8 cellular contexts compared by ENCODE assay signal in the genomic region with DNA sequence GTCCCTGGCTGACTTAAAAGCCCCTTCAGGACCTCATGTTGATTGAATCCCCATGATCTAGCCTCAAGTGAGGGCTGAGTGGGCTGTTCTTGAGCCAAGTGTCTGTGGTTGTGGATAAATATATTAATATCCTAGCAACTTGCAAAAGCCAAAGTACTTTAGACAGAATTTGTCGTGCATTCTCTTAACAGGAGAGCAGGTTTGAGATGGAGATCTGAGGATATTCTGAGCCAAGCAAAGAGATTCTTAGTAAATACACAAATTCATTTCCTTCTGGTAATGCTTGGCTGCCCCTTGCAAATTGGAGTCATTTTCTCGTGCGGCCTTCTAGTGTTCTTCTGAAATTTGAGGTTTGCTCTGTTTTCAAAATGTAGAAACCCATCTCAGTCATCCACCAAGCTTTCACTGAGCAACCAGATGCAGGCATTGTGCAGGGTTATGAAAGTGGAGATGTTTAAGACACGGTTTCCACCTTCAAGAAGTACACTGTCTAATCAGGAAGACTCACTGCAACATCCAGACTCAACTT.
DNase-seq lines count a peak whose midpoint lies in the region; ATAC-seq and TF ChIP-seq lines count a peak whose summit lies in the region.

No MANE protein-coding gene starts in this region.

- BruUV-seq in PC-9 (replicated peaks; lab: Mats Ljungman, UMichigan) = no TSS peak

- no peak overlapping the region for H3K4me2 ChIP-seq in PC-9

- 69 to 84% (median 77%) methylated on average over 4 of the region's 4 CpGs for WGBS in stomach, 5 donors

- H4K20me1 ChIP-seq in PC-9 (ENCODE audit: insufficient read depth) = no peaks in the 10 kb centered on the region

- no peaks in the 10 kb centered on the region for H3K9me2 ChIP-seq in PC-9 (ENCODE audit: insufficient read depth)

- POLR2A ChIA-PET in PC-9 (lab: Charles Lee; ENCODE audit: unreplicated experiment) = no interaction called here

- TF ChIP-seq CTCF in PC-9 (conservative IDR thresholded peaks at IDR 0.05) (no peak), stomach (IDR thresholded peaks at IDR 0.05) (no peak)

- TF ChIP-seq EP300 in stomach (IDR thresholded peaks at IDR 0.05) = no peak

- H3K27ac ChIP-seq in PC-9 (no peak overlapping the region), stomach (no peak overlapping the region)

- DNase-seq in GM04504 (ENCODE audit: low read depth) = peak; percentile 70
- peak; percentile 65 for DNase-seq in glomerular visceral epithelial cell (ENCODE audit: extremely low spot score)
- no peak for DNase-seq in PC-9
- no peak for DNase-seq in stomach
- no peak for DNase-seq in left lobe of liver (ENCODE audit: low spot score)
- no peak for DNase-seq in GOT3 (lab: John Stamatoyannopoulos, UW)

- H3F3A ChIP-seq in PC-9 (ENCODE audit: insufficient read depth, low read depth) = peaks cover 20% of the 10 kb centered on the region

- no peak overlapping the region for H2AFZ ChIP-seq in PC-9

- no peak for TF ChIP-seq POLR2A in stomach (IDR thresholded peaks at IDR 0.05)

- no peaks in the 10 kb centered on the region for H3K79me2 ChIP-seq in PC-9 (ENCODE audit: low read depth)

- ATAC-seq in GM19467 (IDR thresholded peaks at IDR 0.05; ENCODE audit: unreplicated experiment) = peak; percentile 91
- ATAC-seq in HG03378 (IDR thresholded peaks at IDR 0.05; ENCODE audit: unreplicated experiment) = peak; percentile 78
- no peak for ATAC-seq in left lobe of liver

- CTCF ChIA-PET in PC-9 (lab: Charles Lee) = no interaction called here

- peaks cover 46% of the 10 kb centered on the region for H3K4me1 ChIP-seq in PC-9 (replicated peaks; ENCODE audit: insufficient read depth)
- H3K4me1 ChIP-seq in stomach = peaks cover 0 to 5% (median 0%) of the 10 kb centered on the region in 4 donors

- H3K9me3 ChIP-seq in PC-9 (ENCODE audit: insufficient read depth, low read depth) (no peaks in the 10 kb centered on the region), stomach (no peaks in the 10 kb centered on the region)

- H3K36me3 ChIP-seq in PC-9 (ENCODE audit: low read depth) (no peaks in the 10 kb centered on the region), stomach (no peaks in the 10 kb centered on the region)

- H3K4me3 ChIP-seq in PC-9 (no peak overlapping the region), stomach (no peak overlapping the region)

- no peaks in the 10 kb centered on the region for H3K27me3 ChIP-seq in PC-9 (ENCODE audit: insufficient read depth, low read depth)
- no peaks in the 10 kb centered on the region for H3K27me3 ChIP-seq in stomach

- intact Hi-C loops in PC-9 (cut with micrococcal nuclease; ENCODE audit: unreplicated experiment) = loop anchor here (5.0 to 10.0 kb wide), 3 partner anchors 121 to 271 kb away; a partner anchor contains a TSS
- intact Hi-C loops in stomach (cut with DNase I; ENCODE audit: low total_unique reads) = no loop called here

Comparison
In these comparisons a context has a peak if more than half of its experiments do, and no peak if none do; other contexts are left out.
1. DNase-seq: peak in GM04504 (single experiment) and glomerular visceral epithelial cell (single experiment); none in PC-9 (0 of 2), stomach (single experiment), left lobe of liver (single experiment) and GOT3 (single experiment).